In genomic region chr2:24459224-24459799, GRCh38 we compare ENCODE assay signal across 32 cellular contexts.
"Had no signal": no experiment of that assay in that cellular context is flagged by ENCODE, and none has a peak within 500 bp of the region (broad histone marks: within the 10 kb centered on the region; RNA-seq: fewer than 3 reads in every experiment).

No MANE protein-coding gene starts in this region.

- H3K27me3 ChIP-seq: breast epithelium, hepatocyte, pancreas, sigmoid colon, tibial artery, upper lobe of right lung had no signal

- H3K4me1 ChIP-seq: breast epithelium, pancreas, prostate gland, upper lobe of right lung had no signal

- H3K4me2 ChIP-seq: hepatocyte had no signal

- H3K36me3 ChIP-seq: breast epithelium, pancreas, prostate gland, sigmoid colon, tibial artery, upper lobe of right lung had no signal

- H3K27ac ChIP-seq: breast epithelium, hepatocyte, pancreas, prostate gland, sigmoid colon, tibial artery, upper lobe of right lung had no signal

- H3K79me2 ChIP-seq: hepatocyte had no signal

- H2AFZ ChIP-seq: hepatocyte had no signal

- ATAC-seq: left cardiac atrium; left ventricle myocardium superior; pancreas; stimulated activated memory B cell treated with anti-CD40 and anti-IgM and Interleukin-4, amounts not matched to agents 10 μg/mL and 1 μg/mL and 100 μg/mL, for 72 hours; stimulated activated naive CD8-positive, alpha-beta T cell treated with anti-CD3 and anti-CD28 coated beads, Interleukin-15, amount 100 ng/mL, for 72 hours; upper lobe of right lung had no signal

- H3K4me3 ChIP-seq: breast epithelium, hepatocyte, pancreas, prostate gland, sigmoid colon, tibial artery, upper lobe of right lung had no signal

- H3K9me3 ChIP-seq: breast epithelium, pancreas, prostate gland, sigmoid colon, tibial artery, upper lobe of right lung had no signal

- FAIRE-seq: astrocyte, colon, frontal cortex, keratinocyte, pancreas, small intestine had no signal

- DNase-seq: activated CD4-positive, alpha-beta memory T cell treated with anti-CD3 and anti-CD28 coated beads for 36 hours; activated CD4-positive, alpha-beta T cell treated with anti-CD3 and anti-CD28 coated beads, Interleukin-2, amount 10 ng/mL, durations not matched to agents 24 days and 14 days; activated CD4-positive, CD25-positive, alpha-beta regulatory T cell treated with anti-CD3 and anti-CD28 coated beads, Interleukin-2, amount 50 U/mL, for 72 hours; activated CD8-positive, alpha-beta memory T cell treated with anti-CD3 and anti-CD28 coated beads, Interleukin-2, amount 50 U/mL, for 4 hours; activated gamma-delta T cell; activated naive CD4-positive, alpha-beta T cell treated with anti-CD3 and anti-CD28 coated beads, Interleukin-2, amount 10 ng/mL, durations not matched to agents 7 days and 5 days; activated naive CD8-positive, alpha-beta T cell treated with anti-CD3 and anti-CD28 coated beads, Interleukin-2, amount 10 ng/mL, durations not matched to agents 7 days and 5 days; activated T-cell treated with anti-CD3 and anti-CD28 coated beads, Interleukin-2, amount 50 U/mL, for 1 hour; dermis blood vessel endothelial cell; effector CD8-positive, alpha-beta T cell; glutamatergic neuron; left cardiac atrium; left ventricle myocardium superior; nucleus accumbens; pancreas; sigmoid colon; small intestine; stimulated activated CD4-positive, alpha-beta T cell treated with anti-CD3 and anti-CD28 coated beads, Interleukin-1b, Interleukin-23, amount 100 ng/mL, for 48 hours; stimulated activated CD4-positive, alpha-beta T cell treated with anti-CD3 and anti-CD28 coated beads, Interleukin-4, amount 100 ng/mL, for 4 hours; stimulated activated CD8-positive, alpha-beta memory T cell treated with anti-CD3 and anti-CD28 coated beads, Interleukin-4, amount 100 ng/mL, for 48 hours; stimulated activated naive CD8-positive, alpha-beta T cell treated with anti-CD3 and anti-CD28 coated beads, Interleukin-15, amount 100 ng/mL, for 72 hours; T-helper 2 cell; tibial artery; upper lobe of right lung had no signal
